ENCODE assay signal across 16 cellular contexts in the genomic region with DNA sequence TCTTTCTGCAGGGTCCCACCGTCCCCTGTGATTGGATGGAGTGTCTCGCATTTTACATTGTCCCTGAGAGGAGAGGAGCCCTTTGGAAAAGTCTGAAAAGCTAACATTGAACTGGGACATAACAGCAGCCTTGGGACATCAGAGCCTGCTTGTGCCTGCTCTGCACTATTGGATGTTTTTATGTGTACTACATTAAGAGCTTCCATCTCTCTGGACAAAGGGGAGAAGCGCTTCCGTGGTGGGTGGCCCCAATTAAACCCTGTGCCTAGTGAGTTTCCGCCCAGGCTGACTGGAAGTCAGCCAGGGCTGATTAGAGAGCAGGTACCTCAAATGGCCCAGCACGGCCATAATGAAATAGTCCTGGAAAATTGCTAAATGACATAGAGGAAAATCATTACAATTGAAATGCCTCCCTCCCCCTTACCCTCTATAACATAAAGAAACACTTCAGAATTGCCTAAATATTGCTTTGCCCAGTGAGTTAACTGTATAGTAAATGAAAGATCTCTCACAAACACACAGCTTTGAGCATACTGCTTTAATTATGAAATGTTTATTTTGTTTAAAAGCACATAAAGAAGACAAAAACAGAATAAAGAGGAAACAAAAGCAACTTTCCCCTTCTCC. TPM values are rescaled to one million over a fixed set of nuclear protein-coding genes. Genes with fewer than 3 reads are reported as not detected.
"Had no signal": no experiment of that assay in that cellular context is flagged by ENCODE, and none has a peak within 500 bp of the region (broad histone marks: within the 10 kb centered on the region; RNA-seq: fewer than 3 reads in every experiment).

No MANE protein-coding gene starts in this region.

- H3K4me1 ChIP-seq: adrenal gland, psoas muscle, spleen had no signal

- ATAC-seq: effector memory CD8-positive, alpha-beta T cell; left ventricle myocardium superior; psoas muscle; sciatic nerve had no signal

- DNase-seq: activated CD4-positive, alpha-beta T cell treated with anti-CD3 and anti-CD28 coated beads, Interleukin-2, amount 50 U/mL, for 1 hour; activated naive CD4-positive, alpha-beta T cell treated with anti-CD3 and anti-CD28 coated beads, Interleukin-2, amount 50 U/mL, for 16 hours; adrenal gland; cortex of kidney; effector memory CD8-positive, alpha-beta T cell; kidney; left ventricle myocardium superior; mesendoderm; psoas muscle; spleen; stimulated activated CD4-positive, alpha-beta T cell treated with anti-CD3 and anti-CD28 coated beads, Interleukin-2, amount 100 ng/mL, for 24 hours; stimulated activated naive CD4-positive, alpha-beta T cell; transverse colon had no signal

- H3K27me3 ChIP-seq: adrenal gland, transverse colon had no signal

- H3K9me3 ChIP-seq: adrenal gland, psoas muscle, spleen, transverse colon had no signal

- H3K36me3 ChIP-seq: adrenal gland, spleen, transverse colon had no signal

- H3K4me3 ChIP-seq: adrenal gland, psoas muscle, spleen, transverse colon had no signal

- H3K27ac ChIP-seq: adrenal gland, psoas muscle, spleen, transverse colon had no signal

RNA-seq across cellular contexts. Expression of a gene that starts 9.1 kb away (rescaled TPM):
- total RNA-seq: activated CD8-positive, alpha-beta memory T cell treated with anti-CD3 and anti-CD28 coated beads for 36 hours; activated T-helper 2 cell treated with anti-CD3 and anti-CD28 coated beads, Interferon-gamma antibody, Interleukin-2, Interleukin-4, amounts not matched to agents 10 μg/mL and 5 μg/mL and 100 μg/mL, durations not matched to agents 14 hours and 24 hours and 36 hours; left ventricle myocardium superior; spleen had no signal
